9 cellular contexts compared by ENCODE assay signal in the genomic region with DNA sequence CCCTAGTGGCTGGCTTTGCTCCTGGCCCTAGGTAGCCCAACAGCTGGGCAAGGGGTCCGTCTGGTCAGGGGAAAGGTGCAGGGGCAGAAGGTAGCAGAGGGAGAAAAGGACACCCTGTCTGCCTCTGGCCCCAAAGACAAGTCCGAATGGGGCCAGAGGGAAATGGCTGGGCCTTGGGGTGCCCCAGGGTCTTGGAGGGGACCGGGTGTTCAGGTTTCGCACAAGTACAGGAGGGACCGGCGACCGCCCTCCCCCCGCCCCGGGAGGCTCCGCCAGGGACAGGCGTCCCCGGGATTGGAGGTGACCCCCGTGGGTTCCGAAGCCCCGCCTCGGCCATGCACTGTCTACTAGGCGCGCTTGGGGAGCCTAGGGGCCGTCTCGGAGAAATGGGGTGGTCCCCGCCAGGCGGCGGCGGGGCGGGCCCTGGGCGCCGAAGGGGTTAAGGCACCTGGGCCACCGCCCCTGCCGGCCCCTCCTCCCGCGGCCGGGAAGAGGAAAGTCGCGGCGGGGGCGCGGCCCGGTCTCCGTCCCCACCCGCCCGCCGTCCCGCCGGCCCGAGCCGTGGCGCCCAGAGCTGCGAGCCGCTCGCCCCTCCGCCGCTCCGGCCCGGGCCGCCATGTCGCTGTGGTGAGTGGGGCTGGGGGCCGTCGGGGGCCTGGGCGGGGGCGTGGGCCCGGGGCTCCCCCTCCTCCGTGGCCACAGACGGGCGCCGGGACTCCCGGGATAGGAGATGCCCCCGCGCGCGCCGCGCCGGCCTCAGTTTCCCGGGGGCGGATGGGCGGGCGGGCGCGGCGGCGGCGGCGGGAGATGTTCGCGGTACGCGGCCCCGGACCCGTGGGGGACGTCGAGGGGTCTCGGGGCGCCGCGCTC. TPM values are rescaled to one million over a fixed set of nuclear protein-coding genes. Genes with fewer than 3 reads are reported as not detected.
A peak's percentile ranks its signal among the peaks of the same experiment; 100 is the strongest.
DNase-seq lines count a peak whose midpoint lies in the region; ATAC-seq and TF ChIP-seq lines count a peak whose summit lies in the region.
"Had no signal": no experiment of that assay in that cellular context is flagged by ENCODE, and none has a peak within 500 bp of the region (broad histone marks: within the 10 kb centered on the region; RNA-seq: fewer than 3 reads in every experiment).

B3GNT7 (plus strand) TSS at position 523 of the 870 bp plus-strand sequence; CDS start at position 617, 94 bp downstream.

- intact Hi-C loops in activated naive CD4-positive, alpha-beta T cell treated with anti-CD3 and anti-CD28 coated beads for 36 hours (cut with micrococcal nuclease), result no loop called here
- intact Hi-C loops in left lung (cut with DNase I), result loop anchor here in 1 of 2 donors (10.0 kb wide), 1 partner anchor 101 kb away; no protein-coding TSS in a partner anchor

- peaks cover 10 to 53% of the 10 kb centered on the region in 2 donors for H3K4me1 ChIP-seq in left lung
- no peaks in the 10 kb centered on the region for H3K4me1 ChIP-seq in urinary bladder (ENCODE audit: insufficient read depth)

- no peak for TF ChIP-seq CTCF in left lung (IDR thresholded peaks at IDR 0.05)

- WGBS in urinary bladder, result 5% methylated on average over 95 of the region's 95 CpGs

- no peak for DNase-seq in activated naive CD4-positive, alpha-beta T cell treated with anti-CD3 and anti-CD28 coated beads for 36 hours
- no peak for DNase-seq in activated naive CD4-positive, alpha-beta T cell (lab: John Stamatoyannopoulos, UW)
- DNase-seq in activated naive CD8-positive, alpha-beta T cell treated with anti-CD3 and anti-CD28 coated beads, Interleukin-2, amount 50 U/mL, for 24 hours, result no peak
- peak in 1 of 2 donors; percentile 85 for DNase-seq in left lung
- no peak for DNase-seq in activated CD4-positive, alpha-beta T cell treated with anti-CD3 and anti-CD28 coated beads for 1 hour

- no peak within 1 kb of the TSS for H3K27ac Mint-ChIP-seq in activated naive CD4-positive, alpha-beta T cell treated with anti-CD3 and anti-CD28 coated beads for 36 hours
- H3K27ac Mint-ChIP-seq in activated naive CD8-positive, alpha-beta T cell treated with anti-CD3 and anti-CD28 coated beads, Interleukin-2, amount 50 U/mL, for 24 hours, result no peak within 1 kb of the TSS
- H3K27ac Mint-ChIP-seq: activated naive CD4-positive, alpha-beta T cell treated with anti-CD3 and anti-CD28 coated beads, Interleukin-2, amount 50 U/mL, for 72 hours had no signal

- H3K36me3 Mint-ChIP-seq in activated naive CD4-positive, alpha-beta T cell treated with anti-CD3 and anti-CD28 coated beads for 36 hours (ENCODE audit: low read depth), result no peaks in the 10 kb centered on the region
- no peaks in the 10 kb centered on the region for H3K36me3 Mint-ChIP-seq in activated naive CD8-positive, alpha-beta T cell treated with anti-CD3 and anti-CD28 coated beads, Interleukin-2, amount 50 U/mL, for 24 hours (ENCODE audit: low read depth)
- H3K36me3 Mint-ChIP-seq: activated naive CD4-positive, alpha-beta T cell treated with anti-CD3 and anti-CD28 coated beads, Interleukin-2, amount 50 U/mL, for 72 hours had no signal

- peak within 1 kb of the TSS; percentile 21 for H3K4me3 Mint-ChIP-seq in activated naive CD4-positive, alpha-beta T cell treated with anti-CD3 and anti-CD28 coated beads for 36 hours
- peak within 1 kb of the TSS; percentile 78 for H3K4me3 Mint-ChIP-seq in activated naive CD8-positive, alpha-beta T cell treated with anti-CD3 and anti-CD28 coated beads, Interleukin-2, amount 50 U/mL, for 24 hours

- H3K4me3 ChIP-seq in left lung (peak within 1 kb of the TSS; percentile 41 to 56), urinary bladder (ENCODE audit: low read depth, low read length) (peak within 1 kb of the TSS; percentile 50)

- ATAC-seq in activated naive CD8-positive, alpha-beta T cell treated with anti-CD3 and anti-CD28 coated beads, Interleukin-2, amount 50 U/mL, for 24 hours, result peak; percentile 4
- ATAC-seq in left lung (peak; percentile 61), HG03196 (IDR thresholded peaks at IDR 0.05; ENCODE audit: unreplicated experiment) (no peak), GM18517 (IDR thresholded peaks at IDR 0.05; ENCODE audit: unreplicated experiment) (no peak)

- peaks cover 0 to 18% of the 10 kb centered on the region in 2 donors for H3K36me3 ChIP-seq in left lung
- H3K36me3 ChIP-seq in urinary bladder (ENCODE audit: insufficient read depth), result no peaks in the 10 kb centered on the region

- peaks cover 12% of the 10 kb centered on the region for H3K4me1 Mint-ChIP-seq in activated naive CD4-positive, alpha-beta T cell treated with anti-CD3 and anti-CD28 coated beads for 36 hours (ENCODE audit: low read depth)
- H3K4me1 Mint-ChIP-seq in activated naive CD8-positive, alpha-beta T cell treated with anti-CD3 and anti-CD28 coated beads, Interleukin-2, amount 50 U/mL, for 24 hours, result peaks cover 40% of the 10 kb centered on the region

- peaks cover 28% of the 10 kb centered on the region for H3K27me3 Mint-ChIP-seq in activated naive CD4-positive, alpha-beta T cell treated with anti-CD3 and anti-CD28 coated beads for 36 hours (ENCODE audit: low read depth)
- peaks cover 22% of the 10 kb centered on the region for H3K27me3 Mint-ChIP-seq in activated naive CD8-positive, alpha-beta T cell treated with anti-CD3 and anti-CD28 coated beads, Interleukin-2, amount 50 U/mL, for 24 hours

- H3K9me3 Mint-ChIP-seq in activated naive CD4-positive, alpha-beta T cell treated with anti-CD3 and anti-CD28 coated beads for 36 hours, result no peaks in the 10 kb centered on the region
- no peaks in the 10 kb centered on the region for H3K9me3 Mint-ChIP-seq in activated naive CD8-positive, alpha-beta T cell treated with anti-CD3 and anti-CD28 coated beads, Interleukin-2, amount 50 U/mL, for 24 hours
- H3K9me3 Mint-ChIP-seq: activated naive CD4-positive, alpha-beta T cell treated with anti-CD3 and anti-CD28 coated beads, Interleukin-2, amount 50 U/mL, for 72 hours had no signal

- CTCF ChIA-PET in activated naive CD4-positive, alpha-beta T cell treated with anti-CD3 and anti-CD28 coated beads for 36 hours (lab: Charles Lee), result no interaction called here

- peaks cover 4 to 33% of the 10 kb centered on the region in 2 donors for H3K27me3 ChIP-seq in left lung

- H3K9me3 ChIP-seq in left lung, result no peaks in the 10 kb centered on the region

- H3K27ac ChIP-seq in left lung, result peak within 1 kb of the TSS; percentile 60 to 80
- no peak within 1 kb of the TSS for H3K27ac ChIP-seq in urinary bladder (ENCODE audit: low read depth)

RNA-seq across cellular contexts. Expression of gene B3GNT7, which starts in this region (rescaled TPM):
- not detected for total RNA-seq in activated naive CD4-positive, alpha-beta T cell treated with anti-CD3 and anti-CD28 coated beads for 36 hours
- total RNA-seq in left lung (100 to 1,000 TPM in 1 of 2 donors, 10 to 100 TPM in 1; 32.6 to 107 TPM), urinary bladder (1.3 TPM)
- polyA plus RNA-seq in urinary bladder, result 1.7 TPM

Comparison
In these comparisons a context has a peak if more than half of its experiments do, and no peak if none do; other contexts are left out.
1. RNA of gene B3GNT7 (total RNA-seq): 32.6 to 107 TPM in left lung; 1.3 TPM in urinary bladder (single experiment) and not detected in activated naive CD4-positive, alpha-beta T cell treated with anti-CD3 and anti-CD28 coated beads for 36 hours; every median in the first group is over 10 times any median in the second.
2. ATAC-seq: peak in activated naive CD8-positive, alpha-beta T cell treated with anti-CD3 and anti-CD28 coated beads, Interleukin-2, amount 50 U/mL, for 24 hours (single experiment) and left lung (single experiment); none in HG03196 (single experiment) and GM18517 (single experiment).